Comparison of ENCODE assay signal across 11 cellular contexts in the genomic region with DNA sequence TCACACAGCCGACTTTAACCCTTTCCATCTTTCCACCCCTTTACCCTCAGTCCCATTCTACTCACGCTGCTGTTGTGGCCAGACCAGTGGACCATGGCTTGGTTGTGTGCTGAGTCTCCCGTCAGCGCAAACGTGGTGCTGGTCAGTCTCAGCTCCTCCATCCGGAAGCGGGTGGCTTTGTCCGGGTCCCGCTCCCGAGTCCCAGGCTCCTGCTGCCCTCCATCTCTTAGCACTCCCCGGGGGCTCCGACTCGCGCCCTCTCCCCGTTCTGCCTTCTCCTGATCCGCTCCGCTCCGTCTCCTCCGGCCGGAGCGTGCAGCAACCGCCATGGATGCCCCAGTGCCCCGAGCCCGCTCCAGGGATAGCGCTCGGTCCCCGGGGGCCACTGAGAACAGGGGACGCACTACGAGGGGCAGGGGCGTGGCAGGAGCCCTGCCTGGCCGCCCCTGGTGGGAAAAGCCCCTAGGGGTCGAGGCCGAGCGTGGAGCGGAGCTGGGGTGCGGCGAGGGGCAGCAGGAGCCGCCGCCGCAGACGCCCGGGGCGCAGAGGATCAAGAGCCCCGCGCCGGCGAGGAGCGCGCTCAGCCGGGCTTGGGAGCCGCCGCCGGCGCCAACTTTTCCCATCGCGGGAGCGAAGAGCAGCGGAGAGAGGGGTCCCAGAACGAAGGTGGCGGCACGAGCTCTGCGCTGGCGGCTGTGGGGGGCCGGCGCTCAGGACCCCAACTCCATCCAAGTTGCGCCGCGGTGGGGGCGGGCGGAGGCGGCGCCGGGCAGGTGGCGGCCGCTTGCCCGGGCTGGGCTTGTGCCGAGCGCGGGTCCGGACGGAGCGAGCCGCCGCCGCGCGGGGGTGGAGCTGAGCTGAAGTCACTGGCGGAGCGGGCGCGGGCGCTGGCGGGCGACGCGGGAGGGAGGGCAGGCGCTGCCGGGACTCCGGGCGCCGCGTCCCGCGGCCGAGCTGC. TPM values are rescaled to one million over a fixed set of nuclear protein-coding genes. Genes with fewer than 3 reads are reported as not detected.
A peak's percentile ranks its signal among the peaks of the same experiment; 100 is the strongest.
DNase-seq lines count a peak whose midpoint lies in the region; ATAC-seq, FAIRE-seq and TF ChIP-seq lines count a peak whose summit lies in the region.
"Had no signal": no experiment of that assay in that cellular context is flagged by ENCODE, and none has a peak within 500 bp of the region (broad histone marks: within the 10 kb centered on the region; RNA-seq: fewer than 3 reads in every experiment).

A gene (minus strand): TSS at position 803 of the 958 bp plus-strand sequence.

- intact Hi-C loops in testis (cut with DNase I; ENCODE audit: low total_unique reads), result no loop called here

- H2BK12ac ChIP-seq in H1 (ENCODE audit: low read depth, low read length) (no peak within 1 kb of the TSS), mesenchymal stem cell (ENCODE audit: low read length in 2 of 2) (no peak within 1 kb of the TSS)

- no peak within 1 kb of the TSS for H3K56ac ChIP-seq in H1 (replicated peaks; ENCODE audit: insufficient read length, low read depth, low read length)

- ATAC-seq in GM18870 (IDR thresholded peaks at IDR 0.05; ENCODE audit: unreplicated experiment), result no peak
- no peak for ATAC-seq in GM18517 (IDR thresholded peaks at IDR 0.05; ENCODE audit: unreplicated experiment)

- H2BK20ac ChIP-seq in H1 (ENCODE audit: low read length), result no peak within 1 kb of the TSS

- H3K4me3 ChIP-seq in H1 (ENCODE audit: extremely low read depth in 1 of 4, insufficient read depth in 2 of 4, low read depth in 3 of 4, low read length in 4 of 4) (peak within 1 kb of the TSS; percentile 59 to 95 (median 72)), mesenchymal stem cell (ENCODE audit: insufficient read depth in 1 of 2, low read depth in 1 of 2, low read length in 2 of 2) (peak within 1 kb of the TSS; percentile 26 to 29), testis (peak within 1 kb of the TSS; percentile 25 to 64)

- TF ChIP-seq POLR2A in H1 (IDR thresholded peaks at IDR 0.05; ENCODE audit: control extremely low read depth in 1 of 2, low read depth in 2 of 2, low read length in 2 of 2) (no peak), testis (IDR thresholded peaks at IDR 0.05) (no peak)

- H3K27ac ChIP-seq in H1 (ENCODE audit: low read depth, low read length), result no peak within 1 kb of the TSS
- no peak within 1 kb of the TSS for H3K27ac ChIP-seq in mesenchymal stem cell (ENCODE audit: low read length, poor library complexity, severe bottlenecking)
- peak within 1 kb of the TSS in 1 of 2 donors; percentile 39 for H3K27ac ChIP-seq in testis
- H3K27ac ChIP-seq: 22Rv1 had no signal

- H3K4ac ChIP-seq in H1 (replicated peaks; ENCODE audit: insufficient read length, low read depth, low read length) (peak within 1 kb of the TSS; percentile 4), mesenchymal stem cell (ENCODE audit: low read depth in 1 of 2, low read length in 2 of 2) (no peak within 1 kb of the TSS)

- peak within 1 kb of the TSS; percentile 75 for H4K8ac ChIP-seq in H1 (ENCODE audit: extremely low read depth, insufficient read depth, low read length)
- no peak within 1 kb of the TSS for H4K8ac ChIP-seq in mesenchymal stem cell (ENCODE audit: low read length)

- H3K9ac ChIP-seq in H1 (replicated peaks in 1 of 4; ENCODE audit: extremely low read depth in 1 of 4, low read depth in 3 of 4, low read length in 3 of 4), result peak within 1 kb of the TSS; percentile 25 to 73 (median 52); a peak in 6 of 7 replicates
- no peak within 1 kb of the TSS for H3K9ac ChIP-seq in mesenchymal stem cell (ENCODE audit: low read length)

- WGBS in H1 (ENCODE audit: extremely low coverage in 1 of 2, insufficient coverage in 1 of 2, insufficient read length in 1 of 2, insufficient replicate concordance in 2 of 2, low coverage in 1 of 2, low lambda C conversion rate in 2 of 2, missing lambda C conversion rate in 1 of 2), 2 experiments, result 3% methylated on average over 49 of the region's 105 CpGs; no CpG with 5 or more reads in 1 of the 2 experiments
- 1% methylated on average over 69 of the region's 105 CpGs for WGBS in mesenchymal stem cell
- 3 to 5% methylated on average over 6 to 89 of the region's 105 CpGs for WGBS in testis, 2 donors

- H3K27me3 ChIP-seq in H1 (replicated peaks in 1 of 4; ENCODE audit: control insufficient read depth in 3 of 4, extremely low read depth in 1 of 4, insufficient read depth in 3 of 4, low read length in 3 of 4) (peaks cover 3 to 17% (median 9%) of the 10 kb centered on the region in 4 experiments; a peak in 6 of 7 replicates), mesenchymal stem cell (ENCODE audit: control insufficient read depth in 1 of 2, insufficient read depth in 1 of 2, low read length in 2 of 2) (peaks cover 24 to 46% of the 10 kb centered on the region in 2 experiments), testis (no peaks in the 10 kb centered on the region)

- TF ChIP-seq CTCF in H1 (IDR thresholded peaks at IDR 0.05; ENCODE audit: control extremely low read depth in 1 of 3, insufficient read depth in 1 of 3, low read depth in 1 of 3, low read length in 3 of 3), result no peak
- peak in 1 of 3 experiments; percentile 4 for TF ChIP-seq CTCF in testis (IDR thresholded peaks at IDR 0.05)

- H3K14ac ChIP-seq in H1 (ENCODE audit: insufficient read length), result no peak within 1 kb of the TSS
- H3K14ac ChIP-seq in mesenchymal stem cell (ENCODE audit: low read length in 2 of 2), result no peak within 1 kb of the TSS

- H4K20me1 ChIP-seq in H1 (replicated peaks in 1 of 2; ENCODE audit: control insufficient read depth in 1 of 2, insufficient read depth in 2 of 2, low read length in 2 of 2), result no peaks in the 10 kb centered on the region

- H3K9me3 ChIP-seq in H1 (ENCODE audit: insufficient read depth in 2 of 2, low read depth in 1 of 2, low read length in 1 of 2), result no peaks in the 10 kb centered on the region
- H3K9me3 ChIP-seq in mesenchymal stem cell (ENCODE audit: control insufficient read depth, low read length), result no peaks in the 10 kb centered on the region
- no peaks in the 10 kb centered on the region for H3K9me3 ChIP-seq in testis

- H2AK5ac ChIP-seq in H1 (ENCODE audit: low read depth, low read length), result no peak within 1 kb of the TSS
- H2AK5ac ChIP-seq in mesenchymal stem cell (ENCODE audit: low read length, severe bottlenecking), result no peak within 1 kb of the TSS

- H2BK5ac ChIP-seq in H1 (ENCODE audit: low read depth, low read length) (peak within 1 kb of the TSS; percentile 35; the same call in 1 of the 2 replicates), mesenchymal stem cell (ENCODE audit: low read depth, low read length, poor library complexity, severe bottlenecking) (no peak within 1 kb of the TSS)

- H3K79me1 ChIP-seq in H1 (ENCODE audit: low read depth, low read length) (no peaks in the 10 kb centered on the region), mesenchymal stem cell (replicated peaks; ENCODE audit: low read length, poor library complexity, severe bottlenecking) (no peaks in the 10 kb centered on the region)

- CTCF ChIA-PET in H1 (lab: Charles Lee; ENCODE audit: partially characterized antibody), result interaction anchor here (0.7 to 1.3 kb wide), 2 partner anchors 459 to 461 kb away, joined by 3 to 4 read pairs; no protein-coding TSS in a partner anchor

- DNase-seq in DMS 273 (lab: John Stamatoyannopoulos, UW; ENCODE audit: unreplicated experiment), result peak; percentile 56
- DNase-seq in DMS 273 treated with DMSO at 0.1 percent for 48 hours (lab: John Stamatoyannopoulos, UW), result no peak
- DNase-seq in H1 (ENCODE audit: low read depth in 1 of 2, low spot score in 2 of 2), result peak in 1 of 2 experiments; percentile 78
- no peak for DNase-seq in mesenchymal stem cell
- peak; percentile 60 for DNase-seq in testis
- DNase-seq in activated effector memory CD4-positive, alpha-beta T cell treated with Interleukin-2 at 50 U/mL for 16 hours, result no peak
- DNase-seq: NCI-H446 treated with DMSO at 0.1 percent for 48 hours; stimulated activated CD4-positive, alpha-beta T cell treated with anti-CD3 and anti-CD28 coated beads, Interleukin-1b, Interleukin-23, amount 100 ng/mL, for 48 hours had no signal

- H2BK120ac ChIP-seq in H1 (replicated peaks; ENCODE audit: low read depth, low read length) (no peak within 1 kb of the TSS), mesenchymal stem cell (ENCODE audit: low read depth, low read length) (no peak within 1 kb of the TSS)

- H3K4me1 ChIP-seq in H1 (replicated peaks in 1 of 4; ENCODE audit: control insufficient read depth in 3 of 4, insufficient read depth in 4 of 4, low read length in 3 of 4), result peaks cover 0 to 16% (median 7%) of the 10 kb centered on the region in 4 experiments; a peak in 4 of 7 replicates
- peaks cover 10% of the 10 kb centered on the region for H3K4me1 ChIP-seq in mesenchymal stem cell (ENCODE audit: control insufficient read depth, insufficient read depth, low read depth, low read length)
- no peaks in the 10 kb centered on the region for H3K4me1 ChIP-seq in testis

- no peak for FAIRE-seq in H1 (lab: Jason Lieb, UNC)

- H4K5ac ChIP-seq in H1 (ENCODE audit: insufficient read length, low read depth, low read length), result no peak within 1 kb of the TSS

- H3K36me3 ChIP-seq in H1 (ENCODE audit: control insufficient read depth in 2 of 4, insufficient read depth in 4 of 4, low read length in 3 of 4), result no peaks in the 10 kb centered on the region
- H3K36me3 ChIP-seq in mesenchymal stem cell (ENCODE audit: control insufficient read depth in 1 of 2, insufficient read depth in 2 of 2, low read depth in 1 of 2, low read length in 2 of 2), result no peaks in the 10 kb centered on the region
- no peaks in the 10 kb centered on the region for H3K36me3 ChIP-seq in testis (ENCODE audit: low read depth, missing control alignments)

- H3K79me2 ChIP-seq in H1 (ENCODE audit: control insufficient read depth in 1 of 2, insufficient read depth in 2 of 2, low read length in 2 of 2), result no peaks in the 10 kb centered on the region

- peak within 1 kb of the TSS; percentile 88 to 99 for H3K4me2 ChIP-seq in H1 (ENCODE audit: insufficient read depth in 1 of 2, low read depth in 2 of 2, low read length in 2 of 2)
- peak within 1 kb of the TSS; percentile 63 for H3K4me2 ChIP-seq in mesenchymal stem cell (ENCODE audit: low read length, poor library complexity, severe bottlenecking)

- H3K23ac ChIP-seq in H1 (ENCODE audit: insufficient read length) (no peak within 1 kb of the TSS), mesenchymal stem cell (ENCODE audit: low read length in 2 of 2) (no peak within 1 kb of the TSS)

- peaks cover 10% of the 10 kb centered on the region for H3K23me2 ChIP-seq in H1 (ENCODE audit: low read depth, low read length)

- POLR2A ChIA-PET in H1 (lab: Charles Lee; ENCODE audit: partially characterized antibody), result interaction anchor here (0.6 kb wide), 1 partner anchor 1226 kb away, joined by 3 read pairs; no protein-coding TSS in a partner anchor

- peak within 1 kb of the TSS; percentile 12 for H4K91ac ChIP-seq in H1 (replicated peaks; ENCODE audit: insufficient read length, low read length)
- H4K91ac ChIP-seq in mesenchymal stem cell (ENCODE audit: low read length), result no peak within 1 kb of the TSS

- TF ChIP-seq EP300 in H1 (IDR thresholded peaks at IDR 0.05; ENCODE audit: borderline replicate concordance in 1 of 2, low read depth in 2 of 2, low read length in 2 of 2), result no peak

- no peak for TF ChIP-seq RAD21 in H1 (IDR thresholded peaks at IDR 0.05 in 1 of 2, conservative IDR thresholded peaks at IDR 0.05 in 1 of 2; ENCODE audit: low read depth in 2 of 2, low read length in 2 of 2)

- H3K18ac ChIP-seq in H1 (ENCODE audit: extremely low read depth, low read length) (peak within 1 kb of the TSS; percentile 6; the same call in 1 of the 2 replicates), mesenchymal stem cell (ENCODE audit: low read depth in 1 of 2, low read length in 2 of 2) (no peak within 1 kb of the TSS)

- H2BK15ac ChIP-seq in H1 (ENCODE audit: low read length) (peak within 1 kb of the TSS; percentile 61; the same call in 1 of the 2 replicates), mesenchymal stem cell (ENCODE audit: low read depth, poor library complexity, severe bottlenecking) (no peak within 1 kb of the TSS)

- peak within 1 kb of the TSS; percentile 95 for H2AFZ ChIP-seq in H1 (ENCODE audit: low read length)
- peak within 1 kb of the TSS; percentile 42 for H2AFZ ChIP-seq in mesenchymal stem cell (ENCODE audit: low read depth, low read length)

RNA-seq across cellular contexts. Expression of the gene that starts here (rescaled TPM):
- 4.6 and 4.9 TPM in 2 replicates for total RNA-seq in H1 (2021; fragmentation: NEBNext Ultra II Directional; extraction: Animal tissue kit (Norgen Biotek cat#: 25700))
- polyA plus RNA-seq in H1 (2011; rRNA removed), result 4.1 and 4.4 TPM in 2 replicates
- polyA plus RNA-seq in H1 (2011; cell fraction: cytosol; rRNA removed), result 4.5 TPM
- 7.3 TPM for polyA plus RNA-seq in H1 (2011; cell fraction: nucleus; rRNA removed)
- 4.0 to 4.4 TPM (median 4.1 TPM) in 4 replicates for polyA plus RNA-seq in H1 (2012, experiment 1 of 2)
- 0.41 TPM for polyA plus RNA-seq in H1 (2012, experiment 2 of 2)
- polyA plus RNA-seq in H1 (2013, experiment 1 of 2), result 4.5 TPM
- polyA plus RNA-seq in H1 (2013, experiment 2 of 2), result 4.0 TPM
- 15.1 and 19.3 TPM in 2 replicates for polyA minus RNA-seq in H1 (2011; rRNA and poly(A)+ RNA removed)
- polyA minus RNA-seq in H1 (2011; cell fraction: cytosol; rRNA and poly(A)+ RNA removed), result 4.3 TPM
- 20.0 TPM for polyA minus RNA-seq in H1 (2011; cell fraction: nucleus; rRNA and poly(A)+ RNA removed)
- polyA plus RNA-seq in mesenchymal stem cell (2013, experiment 1 of 2), result 0.12 TPM
- 0.22 TPM for polyA plus RNA-seq in mesenchymal stem cell (2013, experiment 2 of 2)
- total RNA-seq in testis, result 1 to 10 TPM; 4.6 to 9.6 TPM
- polyA plus RNA-seq in testis (ENCODE audit: insufficient read depth, low read depth, low replicate concordance), result 2.6 TPM

Comparison
In these comparisons a context has a peak if more than half of its experiments do, and no peak if none do; other contexts are left out.
1. DNase-seq: peak in DMS 273 (single experiment) and testis (single experiment); none in DMS 273 treated with DMSO at 0.1 percent for 48 hours (single experiment), mesenchymal stem cell (single experiment) and activated effector memory CD4-positive, alpha-beta T cell treated with Interleukin-2 at 50 U/mL for 16 hours (single experiment).
2. Peak in every context shown above with its lines, with median percentiles within 50 percentile points of each other: H3K4me3 ChIP-seq.